In genomic region chr1:180542530-180543171, GRCh38 we compare ENCODE assay signal across 16 cellular contexts. TPM values are rescaled to one million over a fixed set of nuclear protein-coding genes. Genes with fewer than 3 reads are reported as not detected.
DNase-seq lines count a peak whose midpoint lies in the region; ATAC-seq and TF ChIP-seq lines count a peak whose summit lies in the region.
"Had no signal": no experiment of that assay in that cellular context is flagged by ENCODE, and none has a peak within 500 bp of the region (broad histone marks: within the 10 kb centered on the region; RNA-seq: fewer than 3 reads in every experiment).

No MANE protein-coding gene starts in this region.

- H3K4me3 Mint-ChIP-seq in nephron, result no peak overlapping the region

- DNase-seq in left ventricle myocardium inferior, result no peak
- no peak for DNase-seq in Right ventricle myocardium inferior (ENCODE audit: missing footprints)
- DNase-seq in esophagus muscularis mucosa (ENCODE audit: extremely low spot score), result no peak
- DNase-seq in SHP77 (lab: John Stamatoyannopoulos, UW), result no peak
- DNase-seq in GM20000 (ENCODE audit: low spot score), result no peak
- no peak for DNase-seq in foreskin keratinocyte
- DNase-seq: activated CD4-positive, CD25-positive, alpha-beta regulatory T cell; activated CD8-positive, alpha-beta memory T cell treated with anti-CD3 and anti-CD28 coated beads, Interleukin-2, amount 50 U/mL, for 48 hours; mucosa of descending colon; NCI-H1436; SJCRH30; upper lobe of right lung had no signal

- TF ChIP-seq EP300 in esophagus muscularis mucosa (IDR thresholded peaks at IDR 0.05), result no peak

- H3K4me3 ChIP-seq in left ventricle myocardium inferior (no peak overlapping the region), esophagus muscularis mucosa (no peak overlapping the region)
- H3K4me3 ChIP-seq: mucosa of descending colon, SJCRH30, upper lobe of right lung had no signal

- no peaks in the 10 kb centered on the region for H3K36me3 ChIP-seq in left ventricle myocardium inferior
- no peaks in the 10 kb centered on the region for H3K36me3 ChIP-seq in esophagus muscularis mucosa
- H3K36me3 ChIP-seq: SJCRH30, upper lobe of right lung had no signal

- TF ChIP-seq CTCF in left ventricle myocardium inferior (IDR thresholded peaks at IDR 0.05; ENCODE audit: borderline replicate concordance) (no peak), esophagus muscularis mucosa (IDR thresholded peaks at IDR 0.05) (no peak), nephron (IDR thresholded peaks at IDR 0.05; ENCODE audit: unreplicated experiment in 3 of 3) (no peak), GM20000 (IDR thresholded peaks at IDR 0.05; ENCODE audit: extremely low read depth, missing control alignments) (no peak), foreskin keratinocyte (conservative IDR thresholded peaks at IDR 0.05) (no peak)

- no peak for TF ChIP-seq POLR2A in esophagus muscularis mucosa (IDR thresholded peaks at IDR 0.05; ENCODE audit: low read depth)

- H3K27ac ChIP-seq in left ventricle myocardium inferior (replicated peaks), result peak overlapping the region; percentile 87
- peak overlapping the region; percentile 53 to 69 (median 61) for H3K27ac ChIP-seq in esophagus muscularis mucosa (replicated peaks in 1 of 4)
- H3K27ac ChIP-seq in foreskin keratinocyte, result no peak overlapping the region
- H3K27ac ChIP-seq: SJCRH30, upper lobe of right lung had no signal

- no peaks in the 10 kb centered on the region for H3K9me3 ChIP-seq in left ventricle myocardium inferior (replicated peaks)
- H3K9me3 ChIP-seq in esophagus muscularis mucosa, result no peaks in the 10 kb centered on the region
- H3K9me3 ChIP-seq: mucosa of descending colon, SJCRH30, upper lobe of right lung had no signal

- no peaks in the 10 kb centered on the region for H3K27me3 Mint-ChIP-seq in nephron (ENCODE audit: low read depth)

- H3K27ac Mint-ChIP-seq in nephron, result peak overlapping the region; percentile 38 to 97 (median 92)

- WGBS in esophagus muscularis mucosa, result 29% methylated on average over 5 of the region's 5 CpGs

- ATAC-seq in Right ventricle myocardium inferior (no peak), foreskin keratinocyte (no peak), GM19467 (IDR thresholded peaks at IDR 0.05; ENCODE audit: unreplicated experiment) (no peak)
- ATAC-seq: mucosa of descending colon, upper lobe of right lung had no signal

- H3K27me3 ChIP-seq in left ventricle myocardium inferior (ENCODE audit: low read depth) (no peaks in the 10 kb centered on the region), esophagus muscularis mucosa (no peaks in the 10 kb centered on the region), foreskin keratinocyte (no peaks in the 10 kb centered on the region)
- H3K27me3 ChIP-seq: SJCRH30, upper lobe of right lung had no signal

- H3K4me1 Mint-ChIP-seq in nephron, result peaks cover 40% of the 10 kb centered on the region

- no peaks in the 10 kb centered on the region for H3K9me3 Mint-ChIP-seq in nephron

- no peaks in the 10 kb centered on the region for H3K36me3 Mint-ChIP-seq in nephron (ENCODE audit: low read depth)

- intact Hi-C loops in left ventricle myocardium inferior (cut with micrococcal nuclease), result no loop called here
- intact Hi-C loops in Right ventricle myocardium inferior (cut with DNase I), result loop anchor here (2.0 kb wide), 1 partner anchor 18 kb away; no protein-coding TSS in a partner anchor
- intact Hi-C loops in esophagus muscularis mucosa (cut with DNase I), result no loop called here

- H3K4me1 ChIP-seq in left ventricle myocardium inferior (peaks cover 78% of the 10 kb centered on the region), esophagus muscularis mucosa (peaks cover 21 to 37% (median 33%) of the 10 kb centered on the region in 4 donors), foreskin keratinocyte (no peaks in the 10 kb centered on the region)
- H3K4me1 ChIP-seq: SJCRH30, upper lobe of right lung had no signal

RNA-seq across cellular contexts. Expression of gene OVAAL, which starts 16.1 kb away (rescaled TPM):
- total RNA-seq in left ventricle myocardium inferior, result 5.3 TPM
- 2.0 TPM for total RNA-seq in Right ventricle myocardium inferior
- total RNA-seq in esophagus muscularis mucosa, result not detected
- not detected in 2 replicates for total RNA-seq in foreskin keratinocyte
- not detected in 2 replicates for polyA plus RNA-seq in foreskin keratinocyte
- total RNA-seq: A673, mucosa of descending colon, SJCRH30, upper lobe of right lung had no signal
- polyA plus RNA-seq: adipose tissue had no signal

RNA-seq across cellular contexts. Expression of gene ACBD6, which starts 40.3 kb away (rescaled TPM):
- total RNA-seq in left ventricle myocardium inferior (18.2 TPM), Right ventricle myocardium inferior (17.8 TPM), esophagus muscularis mucosa (10 to 100 TPM; 33.3 to 44.0 (median 42.6) TPM), foreskin keratinocyte (56.9 and 60.6 TPM in 2 replicates)
- polyA plus RNA-seq in foreskin keratinocyte, result 43.0 and 49.2 TPM in 2 replicates
